ENCODE assay signal across 8 cellular contexts in genomic region chr6:42217523-42218367, GRCh38. TPM values are rescaled to one million over a fixed set of nuclear protein-coding genes. Genes with fewer than 3 reads are reported as not detected.
DNase-seq lines count a peak whose midpoint lies in the region; ATAC-seq and TF ChIP-seq lines count a peak whose summit lies in the region.

TSS of gene MRPS10 (minus strand) at chr6:42217861. CDS start at chr6:42217849, 12 bp downstream.

- TF ChIP-seq CTCF in BJ (IDR thresholded peaks at IDR 0.05; ENCODE audit: insufficient read depth, low read depth, low read length) (no peak), coronary artery (IDR thresholded peaks at IDR 0.05) (no peak)

- peaks cover 2% of the 10 kb centered on the region for H3K36me3 ChIP-seq in BJ (ENCODE audit: control insufficient read depth, insufficient read depth, low read length)

- CTCF ChIA-PET in BJ (lab: Yijun Ruan, JAX) = interaction anchor here (0.6 to 4.9 kb wide), 4 partner anchors 8 to 330 kb away, joined by 3 to 49 read pairs (median 3); no protein-coding TSS in a partner anchor

- H3K9me3 Mint-ChIP-seq in activated CD4-positive, alpha-beta T cell treated with anti-CD3 and anti-CD28 coated beads, Interleukin-2, amount 10 ng/mL, durations not matched to agents 24 days and 14 days = no peaks in the 10 kb centered on the region

- H3K36me3 Mint-ChIP-seq in activated CD4-positive, alpha-beta T cell treated with anti-CD3 and anti-CD28 coated beads, Interleukin-2, amount 10 ng/mL, durations not matched to agents 24 days and 14 days (ENCODE audit: low read depth) = peaks cover 15% of the 10 kb centered on the region

- peak within 1 kb of the TSS; percentile 98 for H3K4me3 Mint-ChIP-seq in activated CD4-positive, alpha-beta T cell treated with anti-CD3 and anti-CD28 coated beads, Interleukin-2, amount 10 ng/mL, durations not matched to agents 24 days and 14 days

- H3K27ac ChIP-seq in coronary artery = peak within 1 kb of the TSS; percentile 44 to 80

- H3K27ac Mint-ChIP-seq in activated CD4-positive, alpha-beta T cell treated with anti-CD3 and anti-CD28 coated beads, Interleukin-2, amount 10 ng/mL, durations not matched to agents 24 days and 14 days = peak within 1 kb of the TSS; percentile 93

- no peaks in the 10 kb centered on the region for H3K27me3 Mint-ChIP-seq in activated CD4-positive, alpha-beta T cell treated with anti-CD3 and anti-CD28 coated beads, Interleukin-2, amount 10 ng/mL, durations not matched to agents 24 days and 14 days

- H3K4me3 ChIP-seq in BJ (ENCODE audit: low read depth, low read length) = peak within 1 kb of the TSS; percentile 83
- peak within 1 kb of the TSS; percentile 83 for H3K4me3 ChIP-seq in coronary artery

- ATAC-seq in GM19324 (IDR thresholded peaks at IDR 0.05; ENCODE audit: low FRiP score, unreplicated experiment) (peak; percentile 89), HG03469 (IDR thresholded peaks at IDR 0.05; ENCODE audit: unreplicated experiment) (peak; percentile 68), left colon (peak; percentile 98)

- DNase-seq in BJ (ENCODE audit: low read depth) = peak; percentile 57
- DNase-seq in NCI-H526 treated with DMSO at 0.1 percent for 48 hours (lab: John Stamatoyannopoulos, UW) = peak; percentile 93
- peak; percentile 97 for DNase-seq in activated CD4-positive, alpha-beta T cell treated with anti-CD3 and anti-CD28 coated beads, Interleukin-2, amount 10 ng/mL, durations not matched to agents 24 days and 14 days
- peak; percentile 93 for DNase-seq in coronary artery (ENCODE audit: low spot score)
- DNase-seq in left colon = peak; percentile 92
- peak; percentile 93 for DNase-seq in stimulated activated CD4-positive, alpha-beta T cell treated with anti-CD3 and anti-CD28 coated beads, Interleukin-1b, Interleukin-23, amount 100 ng/mL, for 48 hours

- H3K27me3 ChIP-seq in BJ (ENCODE audit: control insufficient read depth, insufficient read depth, low read length) = no peaks in the 10 kb centered on the region

- POLR2A ChIA-PET in BJ (lab: Charles Lee) = interaction anchor here (0.6 kb wide), 1 partner anchor 330 kb away, joined by 3 read pairs; no protein-coding TSS in a partner anchor

- intact Hi-C loops in activated CD4-positive, alpha-beta T cell treated with anti-CD3 and anti-CD28 coated beads, Interleukin-2, amount 10 ng/mL, durations not matched to agents 24 days and 14 days (cut with micrococcal nuclease) = loop anchor here (1.0 to 5.0 kb wide), 8 partner anchors 167 to 660 kb away; partner anchors contain the start of genes BYSL, MED20, RPL7L1 and TAF8
- intact Hi-C loops in left colon (cut with DNase I, micrococcal nuclease) = no loop called here

- peaks cover 21% of the 10 kb centered on the region for H3K4me1 Mint-ChIP-seq in activated CD4-positive, alpha-beta T cell treated with anti-CD3 and anti-CD28 coated beads, Interleukin-2, amount 10 ng/mL, durations not matched to agents 24 days and 14 days

RNA-seq across cellular contexts. Expression of gene MRPS10, which starts in this region (rescaled TPM):
- 26.4 and 43.3 TPM in 2 replicates for polyA plus RNA-seq in BJ (2011; rRNA removed)
- 6.0 and 7.4 TPM in 2 replicates for polyA minus RNA-seq in BJ (2011; rRNA and poly(A)+ RNA removed)
- total RNA-seq in activated CD4-positive, alpha-beta T cell treated with anti-CD3 and anti-CD28 coated beads, Interleukin-2, amount 10 ng/mL, durations not matched to agents 24 days and 14 days = 49.4 and 50.8 TPM in 2 replicates
- 10 to 100 TPM; 24.9 to 30.6 TPM for total RNA-seq in left colon

Comparison
In these comparisons a context has a peak if more than half of its experiments do, and no peak if none do; other contexts are left out.
1. Peak in every context shown above with its lines: DNase-seq, ATAC-seq, H3K4me3 ChIP-seq and H3K27ac ChIP-seq.